ENCODE assay signal across 11 cellular contexts in genomic region chr22:39185601-39186012, GRCh38. TPM values are rescaled to one million over a fixed set of nuclear protein-coding genes. Genes with fewer than 3 reads are reported as not detected.
DNase-seq lines count a peak whose midpoint lies in the region; ATAC-seq and TF ChIP-seq lines count a peak whose summit lies in the region.
"Had no signal": no experiment of that assay in that cellular context is flagged by ENCODE, and none has a peak within 500 bp of the region (broad histone marks: within the 10 kb centered on the region; RNA-seq: fewer than 3 reads in every experiment).

No MANE protein-coding gene starts in this region.

- TF ChIP-seq CTCF in HFFc6 (IDR thresholded peaks at IDR 0.05) (peak; percentile 33; the same call in 1 of the 2 replicates), esophagus muscularis mucosa (IDR thresholded peaks at IDR 0.05) (peak; percentile 31 to 36 (median 36)), right lobe of liver (IDR thresholded peaks at IDR 0.05) (peak in 1 of 4 donors; percentile 6)

- H3K27me3 Mint-ChIP-seq in HFFc6 (ENCODE audit: insufficient read depth): peaks cover 2% of the 10 kb centered on the region; the same call in 1 of the 2 replicates
- peaks cover 32% of the 10 kb centered on the region for H3K27me3 Mint-ChIP-seq in stimulated activated memory B cell treated with anti-CD40 and anti-IgM and Interleukin-4, amounts not matched to agents 10 μg/mL and 1 μg/mL and 100 μg/mL, for 72 hours
- H3K27me3 Mint-ChIP-seq: central memory CD8-positive, alpha-beta T cell had no signal

- H3K27ac ChIP-seq in esophagus muscularis mucosa (replicated peaks in 1 of 4): peak overlapping the region; percentile 61 to 79 (median 74)
- peak overlapping the region in 2 of 3 donors; percentile 21 to 29 for H3K27ac ChIP-seq in right lobe of liver

- no peaks in the 10 kb centered on the region; the same call in 1 of the 2 replicates for H3K36me3 Mint-ChIP-seq in HFFc6 (ENCODE audit: low read depth)
- H3K36me3 Mint-ChIP-seq in stimulated activated memory B cell treated with anti-CD40 and anti-IgM and Interleukin-4, amounts not matched to agents 10 μg/mL and 1 μg/mL and 100 μg/mL, for 72 hours: no peaks in the 10 kb centered on the region

- TF ChIP-seq EP300 in esophagus muscularis mucosa (IDR thresholded peaks at IDR 0.05): peak; percentile 16

- H3K9me3 ChIP-seq in esophagus muscularis mucosa (peaks cover 0 to 7% (median 3%) of the 10 kb centered on the region in 4 donors), right lobe of liver (no peaks in the 10 kb centered on the region)

- peak; percentile 17 to 60 (median 46) for ATAC-seq in right lobe of liver
- ATAC-seq in GM18517 (IDR thresholded peaks at IDR 0.05; ENCODE audit: unreplicated experiment): no peak
- no peak for ATAC-seq in stimulated activated memory B cell treated with anti-CD40 and anti-IgM and Interleukin-4, amounts not matched to agents 10 μg/mL and 1 μg/mL and 100 μg/mL, for 72 hours

- TF ChIP-seq POLR2A in esophagus muscularis mucosa (IDR thresholded peaks at IDR 0.05; ENCODE audit: low read depth) (no peak), right lobe of liver (IDR thresholded peaks at IDR 0.05) (no peak)

- peaks cover 0 to 3% (median 0%) of the 10 kb centered on the region in 4 donors for H3K27me3 ChIP-seq in esophagus muscularis mucosa
- no peaks in the 10 kb centered on the region for H3K27me3 ChIP-seq in right lobe of liver

- peaks cover 9% of the 10 kb centered on the region for H3K9me3 Mint-ChIP-seq in HFFc6
- H3K9me3 Mint-ChIP-seq in stimulated activated memory B cell treated with anti-CD40 and anti-IgM and Interleukin-4, amounts not matched to agents 10 μg/mL and 1 μg/mL and 100 μg/mL, for 72 hours: peaks cover 5% of the 10 kb centered on the region
- H3K9me3 Mint-ChIP-seq: central memory CD8-positive, alpha-beta T cell had no signal

- H3K27ac Mint-ChIP-seq in HFFc6: no peak overlapping the region
- H3K27ac Mint-ChIP-seq in stimulated activated memory B cell treated with anti-CD40 and anti-IgM and Interleukin-4, amounts not matched to agents 10 μg/mL and 1 μg/mL and 100 μg/mL, for 72 hours: no peak overlapping the region

- WGBS in esophagus muscularis mucosa: 63% methylated on average over 10 of the region's 11 CpGs
- 68% methylated on average over 4 of the region's 11 CpGs for WGBS in right lobe of liver (ENCODE audit: insufficient coverage, low coverage, low lambda C conversion rate, missing lambda C conversion rate)

- DNase-seq in HFFc6 (no peak), esophagus muscularis mucosa (ENCODE audit: extremely low spot score) (no peak), right lobe of liver (no peak), stromal cell of bone marrow (ENCODE audit: low read depth) (peak; percentile 17), NCI-H128 (lab: John Stamatoyannopoulos, UW; ENCODE audit: unreplicated experiment) (no peak), SIG-M5 (lab: John Stamatoyannopoulos, UW) (no peak)
- DNase-seq: activated CD4-positive, alpha-beta T cell treated with anti-CD3 and anti-CD28 coated beads, Interleukin-2, amount 50 U/mL, for 48 hours; kidney glomerular epithelial cell had no signal

- H3K4me1 ChIP-seq in esophagus muscularis mucosa (peaks cover 15 to 26% (median 22%) of the 10 kb centered on the region in 4 donors), right lobe of liver (no peaks in the 10 kb centered on the region)

- intact Hi-C loops in esophagus muscularis mucosa (cut with DNase I): no loop called here
- intact Hi-C loops in right lobe of liver (cut with DNase I): no loop called here

- H3K36me3 ChIP-seq in esophagus muscularis mucosa (no peaks in the 10 kb centered on the region), right lobe of liver (no peaks in the 10 kb centered on the region)

- no peaks in the 10 kb centered on the region for H3K4me1 Mint-ChIP-seq in HFFc6 (ENCODE audit: low read depth)
- H3K4me1 Mint-ChIP-seq in stimulated activated memory B cell treated with anti-CD40 and anti-IgM and Interleukin-4, amounts not matched to agents 10 μg/mL and 1 μg/mL and 100 μg/mL, for 72 hours: no peaks in the 10 kb centered on the region

- H3K4me3 ChIP-seq in esophagus muscularis mucosa: no peak overlapping the region
- no peak overlapping the region for H3K4me3 ChIP-seq in right lobe of liver

- H3K4me3 Mint-ChIP-seq in HFFc6: no peak overlapping the region
- H3K4me3 Mint-ChIP-seq in stimulated activated memory B cell treated with anti-CD40 and anti-IgM and Interleukin-4, amounts not matched to agents 10 μg/mL and 1 μg/mL and 100 μg/mL, for 72 hours: no peak overlapping the region
- H3K4me3 Mint-ChIP-seq: central memory CD8-positive, alpha-beta T cell had no signal

RNA-seq across cellular contexts. Expression of gene CBX7, which starts 33.1 kb away (rescaled TPM):
- 1 to 10 TPM; 6.2 to 7.2 (median 6.8) TPM for total RNA-seq in HFFc6 (2021; fragmentation: NEBNext Ultra II Directional; extraction: Animal tissue kit (Norgen Biotek cat#: 25700))
- total RNA-seq in esophagus muscularis mucosa (100 to 1,000 TPM; 129 to 251 (median 173) TPM), right lobe of liver (10 to 100 TPM in 5 of 6 experiments, 1 to 10 TPM in 1; 8.0 to 14.5 (median 12.9) TPM)

RNA-seq across cellular contexts. Expression of gene PDGFB, which starts 59.2 kb away (rescaled TPM):
- total RNA-seq in HFFc6 (2021; fragmentation: NEBNext Ultra II Directional; extraction: Animal tissue kit (Norgen Biotek cat#: 25700)): not detected
- 10 to 100 TPM; 12.3 to 25.4 (median 18.8) TPM for total RNA-seq in esophagus muscularis mucosa
- total RNA-seq in right lobe of liver: 10 to 100 TPM in 1 of 6 experiments, 1 to 10 TPM in 4, under 1 TPM in 1; 0.90 to 10.2 (median 3.3) TPM

Comparison
In these comparisons a context has a peak if more than half of its experiments do, and no peak if none do; other contexts are left out.
1. ATAC-seq: peak in right lobe of liver (4 of 4); none in GM18517 (single experiment) and stimulated activated memory B cell treated with anti-CD40 and anti-IgM and Interleukin-4, amounts not matched to agents 10 μg/mL and 1 μg/mL and 100 μg/mL, for 72 hours (single experiment).
2. RNA of gene CBX7, which starts 33.1 kb away (total RNA-seq): 129 to 251 TPM in esophagus muscularis mucosa; 8.0 to 14.5 TPM in right lobe of liver and 6.2 to 7.2 TPM in HFFc6; every median in the first group is over 4 times any median in the second.